In genomic region chr4:53534684-53535083, GRCh38 we compare ENCODE assay signal across 39 cellular contexts. TPM values are rescaled to one million over a fixed set of nuclear protein-coding genes. Genes with fewer than 3 reads are reported as not detected.
"Had no signal": no experiment of that assay in that cellular context is flagged by ENCODE, and none has a peak within 500 bp of the region (broad histone marks: within the 10 kb centered on the region; RNA-seq: fewer than 3 reads in every experiment).

No MANE protein-coding gene starts in this region.

- H3K9me3 ChIP-seq: adrenal gland, ascending aorta, body of pancreas, breast epithelium had no signal

- H3K27ac Mint-ChIP-seq: activated naive CD4-positive, alpha-beta T cell treated with anti-CD3 and anti-CD28 coated beads for 36 hours; activated naive CD4-positive, alpha-beta T cell treated with anti-CD3 and anti-CD28 coated beads, Interleukin-2, amount 10 ng/mL, durations not matched to agents 7 days and 5 days; activated naive CD4-positive, alpha-beta T cell treated with anti-CD3 and anti-CD28 coated beads, Interleukin-2, amount 50 U/mL, for 24 hours; activated naive CD4-positive, alpha-beta T cell treated with anti-CD3 and anti-CD28 coated beads, Interleukin-2, amount 50 U/mL, for 72 hours; activated naive CD8-positive, alpha-beta T cell; activated naive CD8-positive, alpha-beta T cell treated with anti-CD3 and anti-CD28 coated beads for 36 hours; activated naive CD8-positive, alpha-beta T cell treated with anti-CD3 and anti-CD28 coated beads, Interleukin-2, amount 10 ng/mL, durations not matched to agents 7 days and 5 days; activated naive CD8-positive, alpha-beta T cell treated with anti-CD3 and anti-CD28 coated beads, Interleukin-2, amount 50 U/mL, for 24 hours; activated T-cell treated with anti-CD3 and anti-CD28 coated beads, Interleukin-2, amount 50 U/mL, for 24 hours; activated T-cell treated with anti-CD3 and anti-CD28 coated beads, Interleukin-2, amount 50 U/mL, for 72 hours; activated T-helper 1 cell treated with anti-CD3 and anti-CD28 coated beads, Interleukin-12 subunit alpha, Interleukin-12 subunit beta, Interleukin-2, Interleukin-4 antibody, amounts not matched to agents 30 ng/mL and 10 ng/mL and 1 ng/mL, durations not matched to agents 14 hours and 24 hours and 36 hours; activated T-helper 17 cell treated with anti-CD3 and anti-CD28 coated beads, Interleukin-2, amount 50 U/mL, for 72 hours; activated T-helper 2 cell treated with anti-CD3 and anti-CD28 coated beads, Interferon-gamma antibody, Interleukin-2, Interleukin-4, amounts not matched to agents 10 μg/mL and 5 μg/mL and 100 μg/mL, durations not matched to agents 14 hours and 24 hours and 36 hours; brain had no signal

- DNase-seq: activated effector memory CD4-positive, alpha-beta T cell treated with anti-CD3 and anti-CD28 coated beads, Interleukin-2, amount 50 U/mL, for 16 hours; activated effector memory CD4-positive, alpha-beta T cell treated with Interleukin-2 at 50 U/mL for 16 hours; activated gamma-delta T cell; activated gamma-delta T cell treated with Interleukin-2 at 50 U/mL for 16 hours; activated naive CD4-positive, alpha-beta T cell; activated naive CD4-positive, alpha-beta T cell treated with anti-CD3 and anti-CD28 coated beads for 36 hours; activated naive CD4-positive, alpha-beta T cell treated with anti-CD3 and anti-CD28 coated beads, Interleukin-2, amount 10 ng/mL, durations not matched to agents 7 days and 5 days; activated naive CD4-positive, alpha-beta T cell treated with anti-CD3 and anti-CD28 coated beads, Interleukin-2, amount 50 U/mL, for 16 hours; activated naive CD4-positive, alpha-beta T cell treated with Interleukin-2 at 50 U/mL for 16 hours; activated naive CD8-positive, alpha-beta T cell treated with anti-CD3 and anti-CD28 coated beads for 36 hours; activated naive CD8-positive, alpha-beta T cell treated with anti-CD3 and anti-CD28 coated beads, Interleukin-2, amount 10 ng/mL, durations not matched to agents 7 days and 5 days; activated naive CD8-positive, alpha-beta T cell treated with anti-CD3 and anti-CD28 coated beads, Interleukin-2, amount 50 U/mL, for 24 hours; activated T-cell treated with anti-CD3 and anti-CD28 coated beads for 4 hours; activated T-cell treated with anti-CD3 and anti-CD28 coated beads, Interleukin-2, amount 50 U/mL, for 1 hour; activated T-cell treated with anti-CD3 and anti-CD28 coated beads, Interleukin-2, amount 50 U/mL, for 24 hours; activated T-cell treated with anti-CD3 and anti-CD28 coated beads, Interleukin-2, amount 50 U/mL, for 4 hours; activated T-cell treated with anti-CD3 and anti-CD28 coated beads, Interleukin-2, amount 50 U/mL, for 48 hours; activated T-cell treated with anti-CD3 and anti-CD28 coated beads, Interleukin-2, amount 50 U/mL, for 72 hours; adrenal gland; amniotic stem cell; amygdala; anterior cingulate cortex; aorta; body of pancreas; brain microvascular endothelial cell; caudate nucleus; central memory CD4-positive, alpha-beta T cell; cerebellar nuclear complex had no signal

- H3K4me3 ChIP-seq: adrenal gland, ascending aorta, body of pancreas, breast epithelium, cardiac muscle cell had no signal

- H3K4me1 Mint-ChIP-seq: activated naive CD4-positive, alpha-beta T cell treated with anti-CD3 and anti-CD28 coated beads, Interleukin-2, amount 10 ng/mL, durations not matched to agents 7 days and 5 days; activated naive CD4-positive, alpha-beta T cell treated with anti-CD3 and anti-CD28 coated beads, Interleukin-2, amount 50 U/mL, for 24 hours; activated naive CD8-positive, alpha-beta T cell treated with anti-CD3 and anti-CD28 coated beads for 36 hours; activated naive CD8-positive, alpha-beta T cell treated with anti-CD3 and anti-CD28 coated beads, Interleukin-2, amount 10 ng/mL, durations not matched to agents 7 days and 5 days; activated naive CD8-positive, alpha-beta T cell treated with anti-CD3 and anti-CD28 coated beads, Interleukin-2, amount 50 U/mL, for 24 hours; activated T-helper 17 cell treated with anti-CD3 and anti-CD28 coated beads, Interleukin-2, amount 50 U/mL, for 72 hours; central memory CD8-positive, alpha-beta T cell had no signal

- H3K4me1 ChIP-seq: adrenal gland, body of pancreas, breast epithelium had no signal

- H3K36me3 Mint-ChIP-seq: activated naive CD4-positive, alpha-beta T cell treated with anti-CD3 and anti-CD28 coated beads, Interleukin-2, amount 10 ng/mL, durations not matched to agents 7 days and 5 days; activated naive CD4-positive, alpha-beta T cell treated with anti-CD3 and anti-CD28 coated beads, Interleukin-2, amount 50 U/mL, for 24 hours; activated naive CD4-positive, alpha-beta T cell treated with anti-CD3 and anti-CD28 coated beads, Interleukin-2, amount 50 U/mL, for 72 hours; activated naive CD8-positive, alpha-beta T cell; activated naive CD8-positive, alpha-beta T cell treated with anti-CD3 and anti-CD28 coated beads for 36 hours; activated naive CD8-positive, alpha-beta T cell treated with anti-CD3 and anti-CD28 coated beads, Interleukin-2, amount 10 ng/mL, durations not matched to agents 7 days and 5 days; brain had no signal

- H3K27ac ChIP-seq: adrenal gland, ascending aorta, body of pancreas, brain microvascular endothelial cell, cardiac muscle cell had no signal

- ATAC-seq: activated naive CD4-positive, alpha-beta T cell treated with anti-CD3 and anti-CD28 coated beads, Interleukin-2, amount 50 U/mL, for 72 hours; activated naive CD8-positive, alpha-beta T cell treated with anti-CD3 and anti-CD28 coated beads, Interleukin-2, amount 50 U/mL, for 24 hours; activated T-cell treated with anti-CD3 and anti-CD28 coated beads, Interleukin-2, amount 50 U/mL, for 4 hours; activated T-cell treated with anti-CD3 and anti-CD28 coated beads, Interleukin-2, amount 50 U/mL, for 72 hours; activated T-helper 17 cell treated with anti-CD3 and anti-CD28 coated beads, Interleukin-2, amount 50 U/mL, for 72 hours; body of pancreas had no signal

- H3K4me3 Mint-ChIP-seq: activated naive CD4-positive, alpha-beta T cell treated with anti-CD3 and anti-CD28 coated beads for 36 hours; activated naive CD4-positive, alpha-beta T cell treated with anti-CD3 and anti-CD28 coated beads, Interleukin-2, amount 10 ng/mL, durations not matched to agents 7 days and 5 days; activated naive CD4-positive, alpha-beta T cell treated with anti-CD3 and anti-CD28 coated beads, Interleukin-2, amount 50 U/mL, for 24 hours; activated naive CD8-positive, alpha-beta T cell; activated naive CD8-positive, alpha-beta T cell treated with anti-CD3 and anti-CD28 coated beads for 36 hours; activated naive CD8-positive, alpha-beta T cell treated with anti-CD3 and anti-CD28 coated beads, Interleukin-2, amount 10 ng/mL, durations not matched to agents 7 days and 5 days; activated naive CD8-positive, alpha-beta T cell treated with anti-CD3 and anti-CD28 coated beads, Interleukin-2, amount 50 U/mL, for 24 hours; activated T-cell treated with anti-CD3 and anti-CD28 coated beads, Interleukin-2, amount 50 U/mL, for 24 hours; activated T-cell treated with anti-CD3 and anti-CD28 coated beads, Interleukin-2, amount 50 U/mL, for 4 hours; activated T-cell treated with anti-CD3 and anti-CD28 coated beads, Interleukin-2, amount 50 U/mL, for 72 hours; activated T-helper 1 cell treated with anti-CD3 and anti-CD28 coated beads, Interleukin-12 subunit alpha, Interleukin-12 subunit beta, Interleukin-2, Interleukin-4 antibody, amounts not matched to agents 30 ng/mL and 10 ng/mL and 1 ng/mL, durations not matched to agents 14 hours and 24 hours and 36 hours; activated T-helper 17 cell treated with anti-CD3 and anti-CD28 coated beads, Interleukin-2, amount 50 U/mL, for 72 hours; brain; central memory CD8-positive, alpha-beta T cell had no signal

- H3K9me3 Mint-ChIP-seq: activated naive CD4-positive, alpha-beta T cell treated with anti-CD3 and anti-CD28 coated beads for 36 hours; activated naive CD4-positive, alpha-beta T cell treated with anti-CD3 and anti-CD28 coated beads, Interleukin-2, amount 10 ng/mL, durations not matched to agents 7 days and 5 days; activated naive CD4-positive, alpha-beta T cell treated with anti-CD3 and anti-CD28 coated beads, Interleukin-2, amount 50 U/mL, for 24 hours; activated naive CD4-positive, alpha-beta T cell treated with anti-CD3 and anti-CD28 coated beads, Interleukin-2, amount 50 U/mL, for 72 hours; activated naive CD8-positive, alpha-beta T cell treated with anti-CD3 and anti-CD28 coated beads for 36 hours; activated naive CD8-positive, alpha-beta T cell treated with anti-CD3 and anti-CD28 coated beads, Interleukin-2, amount 10 ng/mL, durations not matched to agents 7 days and 5 days; activated naive CD8-positive, alpha-beta T cell treated with anti-CD3 and anti-CD28 coated beads, Interleukin-2, amount 50 U/mL, for 24 hours; activated T-cell treated with anti-CD3 and anti-CD28 coated beads, Interleukin-2, amount 50 U/mL, for 24 hours; activated T-cell treated with anti-CD3 and anti-CD28 coated beads, Interleukin-2, amount 50 U/mL, for 4 hours; activated T-cell treated with anti-CD3 and anti-CD28 coated beads, Interleukin-2, amount 50 U/mL, for 72 hours; activated T-helper 1 cell treated with anti-CD3 and anti-CD28 coated beads, Interleukin-12 subunit alpha, Interleukin-12 subunit beta, Interleukin-2, Interleukin-4 antibody, amounts not matched to agents 30 ng/mL and 10 ng/mL and 1 ng/mL, durations not matched to agents 14 hours and 24 hours and 36 hours; activated T-helper 17 cell treated with anti-CD3 and anti-CD28 coated beads, Interleukin-2, amount 50 U/mL, for 72 hours; activated T-helper 2 cell treated with anti-CD3 and anti-CD28 coated beads, Interferon-gamma antibody, Interleukin-2, Interleukin-4, amounts not matched to agents 10 μg/mL and 5 μg/mL and 100 μg/mL, durations not matched to agents 14 hours and 24 hours and 36 hours; brain; central memory CD8-positive, alpha-beta T cell had no signal

- H3K36me3 ChIP-seq: adrenal gland, ascending aorta, brain microvascular endothelial cell, breast epithelium, cardiac muscle cell had no signal

- H3K27me3 ChIP-seq: adrenal gland, ascending aorta, body of pancreas, brain microvascular endothelial cell, breast epithelium, cardiac muscle cell had no signal

- H3K27me3 Mint-ChIP-seq: brain had no signal

RNA-seq across cellular contexts. Expression of gene LNX1, which starts 56.6 kb away (rescaled TPM):
- total RNA-seq: activated naive CD4-positive, alpha-beta T cell treated with anti-CD3 and anti-CD28 coated beads, Interleukin-2, amount 50 U/mL, for 72 hours; activated naive CD8-positive, alpha-beta T cell treated with anti-CD3 and anti-CD28 coated beads for 36 hours; activated naive CD8-positive, alpha-beta T cell treated with anti-CD3 and anti-CD28 coated beads, Interleukin-2, amount 10 ng/mL, durations not matched to agents 7 days and 5 days; activated T-helper 1 cell treated with anti-CD3 and anti-CD28 coated beads, Interleukin-12 subunit alpha, Interleukin-12 subunit beta, Interleukin-2, Interleukin-4 antibody, amounts not matched to agents 30 ng/mL and 10 ng/mL and 1 ng/mL, durations not matched to agents 14 hours and 24 hours and 36 hours; activated T-helper 17 cell treated with anti-CD3 and anti-CD28 coated beads, Interleukin-2, amount 50 U/mL, for 72 hours; activated T-helper 2 cell treated with anti-CD3 and anti-CD28 coated beads, Interferon-gamma antibody, Interleukin-2, Interleukin-4, amounts not matched to agents 10 μg/mL and 5 μg/mL and 100 μg/mL, durations not matched to agents 14 hours and 24 hours and 36 hours had no signal
